14 cellular contexts compared by ENCODE assay signal in genomic region chr4:64248151-64248550, GRCh38.
DNase-seq lines count a peak whose midpoint lies in the region; ATAC-seq, FAIRE-seq and TF ChIP-seq lines count a peak whose summit lies in the region.
"Had no signal": no experiment of that assay in that cellular context is flagged by ENCODE, and none has a peak within 500 bp of the region (broad histone marks: within the 10 kb centered on the region; RNA-seq: fewer than 3 reads in every experiment).

No MANE protein-coding gene starts in this region.

- DNase-seq in D721Med (ENCODE audit: insufficient read length, low spot score) (no peak), DMS 273 treated with DMSO at 0.1 percent for 48 hours (lab: John Stamatoyannopoulos, UW) (peak; percentile 65), NCI-H446 (lab: John Stamatoyannopoulos, UW) (peak; percentile 46 to 86), cerebellar cortex (ENCODE audit: low spot score) (peak; percentile 68), retina (no peak), NCI-H774 (lab: John Stamatoyannopoulos, UW) (no peak)
- DNase-seq: Calu3; CD8-positive, alpha-beta T cell; GDM1; H9 had no signal

- TF ChIP-seq CTCF in D721Med (IDR thresholded peaks at IDR 0.05; ENCODE audit: insufficient read depth, missing control alignments): no peak

- peak; percentile 32 for FAIRE-seq in D721Med (lab: Jason Lieb, UNC)
- FAIRE-seq: GM12892, H1 had no signal

- ATAC-seq in GM21529 (IDR thresholded peaks at IDR 0.05; ENCODE audit: unreplicated experiment): no peak
- ATAC-seq in GM18502 (IDR thresholded peaks at IDR 0.05; ENCODE audit: poor library complexity, unreplicated experiment): no peak
- ATAC-seq: CD8-positive, alpha-beta T cell had no signal

Comparison
In these comparisons a context has a peak if more than half of its experiments do, and no peak if none do; other contexts are left out.
1. DNase-seq: peak in DMS 273 treated with DMSO at 0.1 percent for 48 hours (single experiment), NCI-H446 (2 of 2) and cerebellar cortex (single experiment); none in D721Med (single experiment), retina (single experiment) and NCI-H774 (single experiment).